Comparison of ENCODE assay signal across 8 cellular contexts in genomic region chr1:146387750-146388469, GRCh38.
A peak's percentile ranks its signal among the peaks of the same experiment; 100 is the strongest.
DNase-seq lines count a peak whose midpoint lies in the region; ATAC-seq, FAIRE-seq and TF ChIP-seq lines count a peak whose summit lies in the region.
"Not testable (repeated sequence)": the region's sequence is repeated elsewhere in the genome, so short reads cannot be mapped to it uniquely, and the experiment has no call there.

No MANE protein-coding gene starts in this region.

- H3K36me3 Mint-ChIP-seq in WTC11: not testable (repeated sequence)

- H3K4me3 Mint-ChIP-seq in WTC11: peak overlapping the region; percentile 86

- H3K9me3 Mint-ChIP-seq in WTC11: not testable (repeated sequence)

- not testable (repeated sequence) for H3K79me2 ChIP-seq in K562 (ENCODE audit: control insufficient read depth, insufficient read depth, low read length)

- not testable (repeated sequence) for TF ChIP-seq CTCF in WTC11 (IDR thresholded peaks at IDR 0.05); K562 (IDR thresholded peaks at IDR 0.05 in 2 of 3, conservative IDR thresholded peaks at IDR 0.05 in 1 of 3; ENCODE audit: insufficient read depth in 2 of 3, low read depth in 1 of 3, low read length in 3 of 3); heart left ventricle (IDR thresholded peaks at IDR 0.05); thyroid gland (IDR thresholded peaks at IDR 0.05)

- peak; percentile 29 for ATAC-seq in HG03066 (IDR thresholded peaks at IDR 0.05; ENCODE audit: low read depth, unreplicated experiment)
- ATAC-seq in WTC11, K562: not testable (repeated sequence)
- peak in 1 of 4 donors; percentile 1 for ATAC-seq in heart left ventricle

- not testable (repeated sequence) for TF ChIP-seq POLR2A in K562 (conservative IDR thresholded peaks at IDR 0.05); heart left ventricle (IDR thresholded peaks at IDR 0.05); thyroid gland (IDR thresholded peaks at IDR 0.05)

- H4K91ac ChIP-seq in neuronal stem cell (ENCODE audit: low read depth, low read length, poor library complexity): not testable (repeated sequence)

- H3K23ac ChIP-seq in neuronal stem cell (ENCODE audit: low read depth, low read length, poor library complexity): not testable (repeated sequence)

- 20% methylated on average over 5 of the region's 10 CpGs for WGBS in K562 (ENCODE audit: insufficient coverage, low coverage, missing lambda C conversion rate)
- 44 to 66% (median 54%) methylated on average over 7 to 9 of the region's 10 CpGs for WGBS in heart left ventricle, 4 donors
- no CpG with 5 or more reads among the region's 10 CpGs for WGBS in neuronal stem cell (ENCODE audit: extremely low coverage in 2 of 2, insufficient read length in 2 of 2, insufficient replicate concordance in 1 of 2), 2 donors
- 46 to 51% methylated on average over 8 to 9 of the region's 10 CpGs for WGBS in thyroid gland, 2 donors

- CTCF ChIA-PET in WTC11 (lab: Charles Lee): interaction anchor here (1.0 kb wide), 1 partner anchor 11 kb away, joined by 4 read pairs; no protein-coding TSS in a partner anchor
- CTCF ChIA-PET in K562 (lab: Yijun Ruan, JAX; ENCODE audit: low intra/inter-chr PET ratio): not testable (repeated sequence)

- intact Hi-C loops in K562 (cut with micrococcal nuclease); heart left ventricle (cut with DNase I); thyroid gland (cut with DNase I): not testable (repeated sequence)

- not testable (repeated sequence) for TF ChIP-seq RAD21 in K562 (CRISPR knock-in tag; conservative IDR thresholded peaks at IDR 0.05 in 1 of 2, IDR thresholded peaks at IDR 0.05 in 1 of 2)

- POLR2A ChIA-PET in WTC11 (lab: Charles Lee): interaction anchor here (0.7 to 1.1 kb wide), 3 partner anchors 11 to 1876 kb away, joined by 3 to 32 read pairs (median 5); no protein-coding TSS in a partner anchor
- POLR2A ChIA-PET in K562 (lab: Yijun Ruan, JAX): interaction anchor here (1.0 to 1.1 kb wide), 2 partner anchors 11 to 22 kb away, joined by 3 to 18 read pairs; no protein-coding TSS in a partner anchor

- BruUV-seq in K562 (replicated peaks; lab: Mats Ljungman, UMichigan): not testable (repeated sequence)

- not testable (repeated sequence) for H3K18ac ChIP-seq in neuronal stem cell (ENCODE audit: low read length)

- H3K27ac ChIP-seq in K562 (ENCODE audit: extremely low read depth, low read depth, low read length) (peak overlapping the region; percentile 36; the same call in 1 of the 3 replicates), heart left ventricle (peak overlapping the region in 7 of 12 donors; percentile 17 to 96 (median 87)), neuronal stem cell (replicated peaks; ENCODE audit: low read length) (peak overlapping the region; percentile 87), thyroid gland (peak overlapping the region; percentile 17 to 95 (median 44))

- H3K9me3 ChIP-seq in K562 (replicated peaks; ENCODE audit: control insufficient read depth, insufficient read depth, low read depth, low read length); heart left ventricle; neuronal stem cell (replicated peaks in 1 of 2; ENCODE audit: control insufficient read depth in 2 of 2, insufficient read depth in 1 of 2, low read depth in 1 of 2, low read length in 2 of 2); thyroid gland: not testable (repeated sequence)

- not testable (repeated sequence) for H4K20me1 ChIP-seq in K562 (replicated peaks; ENCODE audit: control insufficient read depth, insufficient read depth, low read length)

- FAIRE-seq in K562 (lab: Jason Lieb, UNC): not testable (repeated sequence)

- H4K8ac ChIP-seq in neuronal stem cell (ENCODE audit: low read depth, low read length): not testable (repeated sequence)

- H3K4me1 Mint-ChIP-seq in WTC11: peaks cover 12% of the 10 kb centered on the region

- not testable (repeated sequence) for H3K27me3 ChIP-seq in K562 (ENCODE audit: control insufficient read depth in 2 of 2, insufficient read depth in 2 of 2, low read length in 2 of 2); heart left ventricle; neuronal stem cell (ENCODE audit: control insufficient read depth in 3 of 3, insufficient read depth in 3 of 3, low read depth in 1 of 3, low read length in 3 of 3); thyroid gland

- H3K4ac ChIP-seq in neuronal stem cell (ENCODE audit: low read length): not testable (repeated sequence)

- H2BK120ac ChIP-seq in neuronal stem cell (ENCODE audit: low read depth, low read length): not testable (repeated sequence)

- not testable (repeated sequence) for H2AK5ac ChIP-seq in neuronal stem cell (ENCODE audit: low read depth, low read length)

- H3K27ac Mint-ChIP-seq in WTC11: peak overlapping the region; percentile 100

- DNase-seq in EL (peak; percentile 69), NCI-H82 (lab: John Stamatoyannopoulos, UW) (peak; percentile 69), K562 (ENCODE audit: extremely low read depth in 1 of 4, low spot score in 3 of 4) (peak in 1 of 4 experiments; percentile 44), neuronal stem cell (ENCODE audit: low spot score) (peak; percentile 15)
- DNase-seq in WTC11 (ENCODE audit: low spot score); heart left ventricle; thyroid gland: not testable (repeated sequence)

- not testable (repeated sequence) for H3K9ac ChIP-seq in K562 (ENCODE audit: insufficient read depth in 1 of 2, low read depth in 2 of 2, low read length in 2 of 2); neuronal stem cell (ENCODE audit: low read depth, low read length, poor library complexity)

- not testable (repeated sequence) for H2BK15ac ChIP-seq in neuronal stem cell (ENCODE audit: low read length)

- not testable (repeated sequence) for H3K36me3 ChIP-seq in K562 (ENCODE audit: control insufficient read depth, insufficient read depth, low read length); heart left ventricle; neuronal stem cell (replicated peaks in 1 of 2; ENCODE audit: control insufficient read depth in 2 of 2, insufficient read depth in 2 of 2, low read length in 2 of 2); thyroid gland

- H3K14ac ChIP-seq in neuronal stem cell (ENCODE audit: low read length): not testable (repeated sequence)

- not testable (repeated sequence) for H3K4me1 ChIP-seq in K562 (replicated peaks in 1 of 2; ENCODE audit: control insufficient read depth in 2 of 2, insufficient read depth in 2 of 2, low read length in 2 of 2); heart left ventricle; neuronal stem cell (ENCODE audit: control insufficient read depth in 2 of 2, insufficient read depth in 1 of 2, low read depth in 1 of 2, low read length in 2 of 2); thyroid gland

- H3K79me1 ChIP-seq in neuronal stem cell (ENCODE audit: low read depth, low read length): not testable (repeated sequence)

- H2BK5ac ChIP-seq in neuronal stem cell (ENCODE audit: low read length): not testable (repeated sequence)

- H3K27me3 Mint-ChIP-seq in WTC11 (ENCODE audit: low read depth): not testable (repeated sequence)

- H2BK12ac ChIP-seq in neuronal stem cell (ENCODE audit: low read length): not testable (repeated sequence)

- H3K4me2 ChIP-seq in K562 (ENCODE audit: insufficient read depth, low read length): peak overlapping the region; percentile 18; the same call in 1 of the 2 replicates
- H3K4me2 ChIP-seq in neuronal stem cell (ENCODE audit: insufficient read depth, low read length, poor library complexity, severe bottlenecking): not testable (repeated sequence)

- in situ Hi-C loops in K562 (cut with MboI): loop anchor here (5.0 kb wide), 1 partner anchor 1841 kb away; no protein-coding TSS in a partner anchor

- not testable (repeated sequence) for H2AFZ ChIP-seq in K562 (ENCODE audit: low read depth, low read length)
- peak overlapping the region; percentile 71 for H2AFZ ChIP-seq in neuronal stem cell (ENCODE audit: low read length)

- not testable (repeated sequence) for TF ChIP-seq EP300 in K562 (IDR thresholded peaks at IDR 0.05; ENCODE audit: low read length)

- H3K4me3 ChIP-seq in K562; heart left ventricle; thyroid gland (replicated peaks in 1 of 3): not testable (repeated sequence)
- peak overlapping the region in 1 of 2 donors; percentile 13 for H3K4me3 ChIP-seq in neuronal stem cell (ENCODE audit: low read length in 2 of 2)

- H3K9me1 ChIP-seq in K562 (ENCODE audit: control insufficient read depth, insufficient read depth, low read length): not testable (repeated sequence)

TF ChIP-seq in K562, 482 proteins besides CTCF, POLR2A, EP300 and RAD21:
- peak; percentile 6 for TF ChIP-seq TAF1 (IDR thresholded peaks at IDR 0.05; ENCODE audit: control insufficient read depth, extremely low read depth, insufficient read depth, low read length, severe bottlenecking)
- peak; percentile 17 for TF ChIP-seq MEIS2 (IDR thresholded peaks at IDR 0.05; ENCODE audit: partially characterized antibody)
- not testable (repeated sequence) for TF ChIP-seq ZNF740 (CRISPR knock-in tag; IDR thresholded peaks at IDR 0.05)
- TF ChIP-seq ZNF740 (tag; IDR thresholded peaks at IDR 0.05): 0 out of 4 replicates have a peak, but pooled peaks of 1 of the 2 experiments have one; percentile 1
- peak; percentile 56 for TF ChIP-seq FIP1L1 (IDR thresholded peaks at IDR 0.05; ENCODE audit: low read depth, low read length, poor library complexity, severe bottlenecking)
- TF ChIP-seq NONO (IDR thresholded peaks at IDR 0.05; ENCODE audit: low read depth in 2 of 2, low read length in 1 of 2): peak in 1 of 2 experiments; percentile 81; a peak in 1 of 4 replicates

Comparison
In these comparisons a context has a peak if more than half of its experiments do, and no peak if none do; other contexts are left out.
1. H3K27ac ChIP-seq: peak in every context shown above with its lines; median percentile 87 in heart left ventricle; 87 in neuronal stem cell; 44 in thyroid gland; 36 in K562.